Comparison of ENCODE assay signal across 12 cellular contexts in the genomic region with DNA sequence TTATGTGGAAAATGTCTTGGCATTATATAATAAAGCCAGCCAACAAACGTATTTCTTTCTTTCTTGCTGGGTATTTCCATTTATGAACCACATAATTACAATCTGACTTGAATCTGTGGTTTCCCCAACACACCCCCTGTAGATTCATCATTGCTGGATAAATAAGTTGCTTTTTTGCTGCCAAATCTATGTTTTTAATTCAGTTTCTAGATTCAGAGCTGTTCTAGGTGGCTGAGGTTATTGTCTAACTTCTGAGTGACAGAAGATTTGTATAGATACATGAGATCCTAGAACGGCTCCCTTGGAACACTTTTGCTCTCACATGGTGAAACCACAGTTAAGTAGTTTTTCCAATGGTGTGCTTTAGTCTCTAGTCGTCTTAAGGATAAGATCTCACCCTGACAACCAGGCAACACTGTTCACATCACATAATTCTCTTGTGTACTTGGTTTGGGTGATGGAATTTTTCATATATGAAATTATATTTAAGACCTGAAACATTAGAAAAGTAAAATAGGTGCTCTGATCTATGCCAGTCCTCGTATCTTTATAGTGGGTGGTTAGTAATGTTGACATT.
"Had no signal": no experiment of that assay in that cellular context is flagged by ENCODE, and none has a peak within 500 bp of the region (broad histone marks: within the 10 kb centered on the region; RNA-seq: fewer than 3 reads in every experiment).

No MANE protein-coding gene starts in this region.

- H3K9me3 ChIP-seq: ovary, thyroid gland, uterus had no signal

- H3K4me1 ChIP-seq: thyroid gland, uterus had no signal

- H3K36me3 Mint-ChIP-seq: WTC11 had no signal

- H3K4me3 Mint-ChIP-seq: nephron progenitor cell, WTC11 had no signal

- H3K27ac Mint-ChIP-seq: nephron progenitor cell, WTC11 had no signal

- H3K9me3 Mint-ChIP-seq: nephron progenitor cell, WTC11 had no signal

- H3K36me3 ChIP-seq: ovary, thyroid gland, uterus had no signal

- ATAC-seq: left ventricle myocardium superior, WTC11 had no signal

- H3K27ac ChIP-seq: epithelial cell of prostate, ovary, thyroid gland, uterus had no signal

- DNase-seq: caudate nucleus; cortex of kidney; effector memory CD4-positive, alpha-beta T cell; left ventricle myocardium superior; mesendoderm; nephron progenitor cell; ovary; stimulated activated CD4-positive, alpha-beta T cell treated with anti-CD3 and anti-CD28 coated beads, Interleukin-4, amount 100 ng/mL, for 1 hour; thyroid gland; uterus had no signal

- H3K27me3 ChIP-seq: ovary, thyroid gland, uterus had no signal

- H3K4me3 ChIP-seq: ovary, thyroid gland, uterus had no signal
